In the genomic region with DNA sequence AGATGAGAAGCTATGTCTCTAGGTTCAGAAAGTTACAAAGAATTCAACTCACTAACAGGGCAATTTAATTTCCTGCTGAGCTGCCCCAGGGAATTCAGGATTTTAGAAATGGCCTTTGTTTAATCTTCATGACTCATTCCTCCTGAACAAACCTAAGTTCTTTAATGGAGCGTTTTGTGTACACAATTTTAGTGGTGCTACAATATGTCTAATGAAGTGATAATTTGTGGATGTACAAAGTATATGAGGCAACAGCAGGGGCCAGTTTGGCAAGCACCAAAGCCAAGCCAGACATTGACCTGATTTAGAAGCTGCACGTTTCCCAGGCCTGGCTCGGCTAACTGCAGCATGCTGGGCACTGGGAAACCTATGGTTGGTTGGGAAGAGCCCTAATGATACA, we compare ENCODE assay signal across 17 cellular contexts. TPM values are rescaled to one million over a fixed set of nuclear protein-coding genes. Genes with fewer than 3 reads are reported as not detected.
DNase-seq lines count a peak whose midpoint lies in the region; ATAC-seq and TF ChIP-seq lines count a peak whose summit lies in the region.
"Had no signal": no experiment of that assay in that cellular context is flagged by ENCODE, and none has a peak within 500 bp of the region (broad histone marks: within the 10 kb centered on the region; RNA-seq: fewer than 3 reads in every experiment).

No MANE protein-coding gene starts in this region.

- no peak overlapping the region for H3K27ac ChIP-seq in GM23338 (ENCODE audit: low read depth)
- H3K27ac ChIP-seq in prostate gland: no peak overlapping the region
- H3K27ac ChIP-seq: esophagus squamous epithelium, vagina had no signal

- POLR2A ChIA-PET in WTC11 (lab: Charles Lee): no interaction called here

- no peaks in the 10 kb centered on the region for H3K27me3 ChIP-seq in GM23338 (ENCODE audit: insufficient read depth)
- no peaks in the 10 kb centered on the region for H3K27me3 ChIP-seq in prostate gland (replicated peaks; ENCODE audit: insufficient read depth)
- H3K27me3 ChIP-seq: vagina had no signal

- in situ Hi-C loops in ACHN (cut with HindIII; ENCODE audit: low pct_ligation_motif_present, low pct_unique_long_range_greater_than_20kb, low sequenced_read_pairs): no loop called here

- H3K4me3 ChIP-seq in GM23338 (no peak overlapping the region), prostate gland (no peak overlapping the region), lower leg skin (ENCODE audit: low read depth, poor library complexity, severe bottlenecking) (no peak overlapping the region)
- H3K4me3 ChIP-seq: esophagus squamous epithelium, HAP-1, vagina had no signal

- DNase-seq in GM23338 (ENCODE audit: low spot score) (no peak), NCI-H2196 (lab: John Stamatoyannopoulos, UW; ENCODE audit: unreplicated experiment) (peak; percentile 18), cerebellum (ENCODE audit: low spot score) (peak; percentile 46), prostate gland (ENCODE audit: low spot score) (peak; percentile 29), WTC11 (ENCODE audit: low spot score) (no peak), lower leg skin (ENCODE audit: low spot score in 2 of 2) (no peak), ACHN (no peak)
- DNase-seq: amygdala, esophagus squamous epithelium, NCI-H187, retina, T-helper 1 cell had no signal

- H3F3A ChIP-seq in GM23338 (replicated peaks; ENCODE audit: low read depth): no peaks in the 10 kb centered on the region

- TF ChIP-seq CTCF in GM23338 (conservative IDR thresholded peaks at IDR 0.05; ENCODE audit: low read depth in 2 of 2) (no peak), prostate gland (IDR thresholded peaks at IDR 0.05) (no peak), WTC11 (IDR thresholded peaks at IDR 0.05) (no peak), lower leg skin (IDR thresholded peaks at IDR 0.05) (no peak)

- no peaks in the 10 kb centered on the region for H3K9me3 Mint-ChIP-seq in GM23338
- no peaks in the 10 kb centered on the region for H3K9me3 Mint-ChIP-seq in WTC11

- H3K36me3 Mint-ChIP-seq in GM23338 (ENCODE audit: low read depth): no peaks in the 10 kb centered on the region
- no peaks in the 10 kb centered on the region for H3K36me3 Mint-ChIP-seq in WTC11

- TF ChIP-seq POLR2A in prostate gland (IDR thresholded peaks at IDR 0.05) (no peak), lower leg skin (IDR thresholded peaks at IDR 0.05) (no peak)

- H3K9me2 ChIP-seq in GM23338 (ENCODE audit: insufficient read depth): no peaks in the 10 kb centered on the region

- H3K4me1 ChIP-seq in GM23338 (ENCODE audit: insufficient read depth): no peaks in the 10 kb centered on the region
- no peaks in the 10 kb centered on the region for H3K4me1 ChIP-seq in prostate gland (replicated peaks)
- H3K4me1 ChIP-seq: HAP-1, vagina had no signal

- intact Hi-C loops in prostate gland (cut with DNase I): no loop called here
- intact Hi-C loops in lower leg skin (cut with DNase I; ENCODE audit: low total_unique reads): no loop called here

- 43% methylated on average over 3 of the region's 3 CpGs for WGBS in prostate gland
- WGBS in lower leg skin, 2 donors: 49 to 62% methylated on average over 3 of the region's 3 CpGs

- no peaks in the 10 kb centered on the region for H3K9me3 ChIP-seq in prostate gland
- H3K9me3 ChIP-seq: esophagus squamous epithelium, HAP-1, vagina had no signal

- H3K36me3 ChIP-seq in GM23338 (ENCODE audit: insufficient read depth): no peaks in the 10 kb centered on the region
- H3K36me3 ChIP-seq in prostate gland: no peaks in the 10 kb centered on the region
- H3K36me3 ChIP-seq: esophagus squamous epithelium, HAP-1, vagina had no signal

- ATAC-seq in GM23338 (no peak), WTC11 (no peak), HG02610 (IDR thresholded peaks at IDR 0.05; ENCODE audit: unreplicated experiment) (no peak)

- H4K20me1 ChIP-seq in GM23338 (replicated peaks; ENCODE audit: insufficient read depth): no peaks in the 10 kb centered on the region; the same call in 1 of the 2 replicates

- peak overlapping the region; percentile 12; the same call in 1 of the 2 replicates for H2AFZ ChIP-seq in GM23338

- H3K4me1 Mint-ChIP-seq in GM23338: peaks cover 2% of the 10 kb centered on the region; the same call in 2 of the 3 replicates
- H3K4me1 Mint-ChIP-seq in WTC11: peaks cover 6% of the 10 kb centered on the region

- H3K79me2 ChIP-seq in GM23338 (replicated peaks; ENCODE audit: insufficient read depth): no peaks in the 10 kb centered on the region

- H3K27ac Mint-ChIP-seq in GM23338 (no peak overlapping the region), WTC11 (no peak overlapping the region)

- CTCF ChIA-PET in WTC11 (lab: Charles Lee): interaction anchor here (2.7 kb wide), 1 partner anchor 91 kb away, joined by 7 read pairs; no protein-coding TSS in a partner anchor

- H3K27me3 Mint-ChIP-seq in GM23338 (ENCODE audit: insufficient read depth, low read depth, poor library complexity): no peaks in the 10 kb centered on the region
- peaks cover 5% of the 10 kb centered on the region; the same call in 1 of the 2 replicates for H3K27me3 Mint-ChIP-seq in WTC11 (ENCODE audit: low read depth)

- H3K4me3 Mint-ChIP-seq in GM23338: no peak overlapping the region
- H3K4me3 Mint-ChIP-seq in WTC11: no peak overlapping the region

- H3K4me2 ChIP-seq in GM23338: no peak overlapping the region

TF ChIP-seq in GM23338, 12 proteins besides CTCF, POLR2A, EP300 and RAD21 (continues in another document):
- TF ChIP-seq, protein P1, sequence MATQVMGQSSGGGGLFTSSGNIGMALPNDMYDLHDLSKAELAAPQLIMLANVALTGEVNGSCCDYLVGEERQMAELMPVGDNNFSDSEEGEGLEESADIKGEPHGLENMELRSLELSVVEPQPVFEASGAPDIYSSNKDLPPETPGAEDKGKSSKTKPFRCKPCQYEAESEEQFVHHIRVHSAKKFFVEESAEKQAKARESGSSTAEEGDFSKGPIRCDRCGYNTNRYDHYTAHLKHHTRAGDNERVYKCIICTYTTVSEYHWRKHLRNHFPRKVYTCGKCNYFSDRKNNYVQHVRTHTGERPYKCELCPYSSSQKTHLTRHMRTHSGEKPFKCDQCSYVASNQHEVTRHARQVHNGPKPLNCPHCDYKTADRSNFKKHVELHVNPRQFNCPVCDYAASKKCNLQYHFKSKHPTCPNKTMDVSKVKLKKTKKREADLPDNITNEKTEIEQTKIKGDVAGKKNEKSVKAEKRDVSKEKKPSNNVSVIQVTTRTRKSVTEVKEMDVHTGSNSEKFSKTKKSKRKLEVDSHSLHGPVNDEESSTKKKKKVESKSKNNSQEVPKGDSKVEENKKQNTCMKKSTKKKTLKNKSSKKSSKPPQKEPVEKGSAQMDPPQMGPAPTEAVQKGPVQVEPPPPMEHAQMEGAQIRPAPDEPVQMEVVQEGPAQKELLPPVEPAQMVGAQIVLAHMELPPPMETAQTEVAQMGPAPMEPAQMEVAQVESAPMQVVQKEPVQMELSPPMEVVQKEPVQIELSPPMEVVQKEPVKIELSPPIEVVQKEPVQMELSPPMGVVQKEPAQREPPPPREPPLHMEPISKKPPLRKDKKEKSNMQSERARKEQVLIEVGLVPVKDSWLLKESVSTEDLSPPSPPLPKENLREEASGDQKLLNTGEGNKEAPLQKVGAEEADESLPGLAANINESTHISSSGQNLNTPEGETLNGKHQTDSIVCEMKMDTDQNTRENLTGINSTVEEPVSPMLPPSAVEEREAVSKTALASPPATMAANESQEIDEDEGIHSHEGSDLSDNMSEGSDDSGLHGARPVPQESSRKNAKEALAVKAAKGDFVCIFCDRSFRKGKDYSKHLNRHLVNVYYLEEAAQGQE (IDR thresholded peaks at IDR 0.05; ENCODE audit: unreplicated experiment): no peak
- TF ChIP-seq POLR2AphosphoS5 (IDR thresholded peaks at IDR 0.05; ENCODE audit: low read depth) (no peak), NANOG (IDR thresholded peaks at IDR 0.05; ENCODE audit: borderline replicate concordance) (no peak), CREB1 (CRISPR knock-in tag; IDR thresholded peaks at IDR 0.05; ENCODE audit: low read depth) (no peak), JUNB (IDR thresholded peaks at IDR 0.05; ENCODE audit: unreplicated experiment) (no peak)

TF ChIP-seq in WTC11, 78 proteins besides CTCF, POLR2A, EP300 and RAD21 (continues in another document):
- TF ChIP-seq NR3C1 (CRISPR knock-in tag; conservative IDR thresholded peaks at IDR 0.05; ENCODE audit: low read depth) (no peak), FOXJ3 (CRISPR knock-in tag; IDR thresholded peaks at IDR 0.05; ENCODE audit: borderline replicate concordance) (no peak), ETV6 (CRISPR knock-in tag; IDR thresholded peaks at IDR 0.05) (no peak), AR (CRISPR knock-in tag; IDR thresholded peaks at IDR 0.05) (no peak), ELF4 (CRISPR knock-in tag; IDR thresholded peaks at IDR 0.05; ENCODE audit: low read depth) (no peak), ZNF317 (CRISPR knock-in tag; IDR thresholded peaks at IDR 0.05; ENCODE audit: borderline replicate concordance, low read depth) (no peak), MXD4 (CRISPR knock-in tag; IDR thresholded peaks at IDR 0.05; ENCODE audit: borderline replicate concordance) (no peak), SP1 (CRISPR knock-in tag; conservative IDR thresholded peaks at IDR 0.05) (no peak), ZNF671 (CRISPR knock-in tag; IDR thresholded peaks at IDR 0.05) (no peak), ZNF121 (CRISPR knock-in tag; IDR thresholded peaks at IDR 0.05) (no peak)

RNA-seq across cellular contexts. Expression of gene HEPHL1, which starts 34.4 kb away (rescaled TPM):
- 0.04 and 0.07 TPM in 2 replicates for total RNA-seq in GM23338 (2014; rRNA removed; shearing (Covaris generic))
- 0.17 and 0.21 TPM in 2 replicates for polyA plus RNA-seq in GM23338 (2016; fragmentation: Nextera tagmentation; extraction: Ambion mirVana)
- not detected for total RNA-seq in cerebellum
- under 1 TPM; 0.09 to 0.17 TPM for total RNA-seq in prostate gland
- total RNA-seq in WTC11 (2021): 0.07 to 0.13 TPM (median 0.07 TPM) in 3 replicates
- total RNA-seq in lower leg skin: 1 to 10 TPM in 2 of 4 donors, under 1 TPM in 2; 0.04 to 6.6 (median 0.93) TPM
- total RNA-seq: activated CD8-positive, alpha-beta memory T cell treated with anti-CD3 and anti-CD28 coated beads for 36 hours; lung microvascular endothelial cell had no signal

Comparison
In these comparisons a context has a peak if more than half of its experiments do, and no peak if none do; other contexts are left out.
1. DNase-seq: peak in NCI-H2196 (single experiment), cerebellum (single experiment) and prostate gland (single experiment); none in GM23338 (single experiment), WTC11 (single experiment), lower leg skin (0 of 2) and ACHN (single experiment).